ENCODE assay signal across 31 cellular contexts in the genomic region with DNA sequence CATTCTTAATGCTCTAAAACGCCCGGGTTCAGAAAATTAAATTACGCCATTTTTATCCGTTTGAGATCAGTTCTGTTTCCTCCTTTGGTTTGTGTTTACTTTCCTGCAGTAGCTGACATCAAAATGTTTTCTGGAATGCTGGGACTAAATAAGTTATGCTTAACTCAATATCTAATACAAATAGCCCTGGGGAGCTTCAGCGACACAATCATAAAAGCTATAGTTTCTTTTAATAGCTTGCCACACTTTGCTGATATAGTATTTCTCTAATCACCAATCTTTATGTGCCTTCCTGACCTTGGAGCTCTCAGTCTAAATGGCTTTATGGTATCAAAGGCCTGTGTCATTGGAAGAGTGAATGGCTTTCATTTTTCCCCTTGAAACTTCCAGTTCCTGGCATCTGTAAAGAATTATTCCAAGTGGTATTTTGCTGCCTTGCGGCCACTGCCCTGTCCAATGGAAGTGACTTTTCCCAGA.
"Had no signal": no experiment of that assay in that cellular context is flagged by ENCODE, and none has a peak within 500 bp of the region (broad histone marks: within the 10 kb centered on the region; RNA-seq: fewer than 3 reads in every experiment).

No MANE protein-coding gene starts in this region.

- DNase-seq: activated CD4-positive, alpha-beta memory T cell treated with anti-CD3 and anti-CD28 coated beads, Interleukin-2, amount 10 ng/mL, durations not matched to agents 7 days and 5 days; activated CD4-positive, alpha-beta T cell treated with anti-CD3 and anti-CD28 coated beads for 1 hour; activated CD4-positive, alpha-beta T cell treated with anti-CD3 and anti-CD28 coated beads for 48 hours; activated CD4-positive, CD25-positive, alpha-beta regulatory T cell; activated CD8-positive, alpha-beta memory T cell treated with anti-CD3 and anti-CD28 coated beads for 24 hours; activated CD8-positive, alpha-beta memory T cell treated with anti-CD3 and anti-CD28 coated beads, Interleukin-2, amount 10 ng/mL, durations not matched to agents 7 days and 5 days; activated CD8-positive, alpha-beta memory T cell treated with anti-CD3 and anti-CD28 coated beads, Interleukin-2, amount 50 U/mL, for 48 hours; activated gamma-delta T cell; activated naive CD4-positive, alpha-beta T cell treated with Interleukin-2 at 50 U/mL for 16 hours; activated naive CD8-positive, alpha-beta T cell treated with anti-CD3 and anti-CD28 coated beads, Interleukin-2, amount 10 ng/mL, durations not matched to agents 7 days and 5 days; activated T-cell treated with anti-CD3 and anti-CD28 coated beads, Interleukin-2, amount 50 U/mL, for 72 hours; amygdala; body of pancreas; NCI-H1092 treated with DMSO at 0.1 percent for 48 hours; NCI-H1417; NCI-H1694; NCI-H1930; NCI-H2081 treated with DMSO at 0.1 percent for 48 hours; NCI-H226; NCI-H446 treated with DMSO at 0.1 percent for 48 hours; NCI-H524; RPMI8226; SHP77 treated with DMSO at 0.1 percent for 48 hours; T1000; WERI-Rb-1 had no signal

- H3K27ac Mint-ChIP-seq: activated CD4-positive, alpha-beta memory T cell treated with anti-CD3 and anti-CD28 coated beads, Interleukin-2, amount 10 ng/mL, durations not matched to agents 7 days and 5 days; activated CD8-positive, alpha-beta memory T cell treated with anti-CD3 and anti-CD28 coated beads, Interleukin-2, amount 10 ng/mL, durations not matched to agents 7 days and 5 days; activated naive CD4-positive, alpha-beta T cell treated with anti-CD3 and anti-CD28 coated beads, Interleukin-2, amount 50 U/mL, for 24 hours; activated naive CD8-positive, alpha-beta T cell treated with anti-CD3 and anti-CD28 coated beads, Interleukin-2, amount 10 ng/mL, durations not matched to agents 7 days and 5 days; activated T-cell treated with anti-CD3 and anti-CD28 coated beads, Interleukin-2, amount 50 U/mL, for 72 hours; activated T-helper 17 cell treated with anti-CD3 and anti-CD28 coated beads, Interleukin-2, amount 50 U/mL, for 72 hours had no signal

- H3K27ac ChIP-seq: ascending aorta, body of pancreas, breast epithelium, KMS-11, SJSA1, WERI-Rb-1 had no signal

- H3K9me3 Mint-ChIP-seq: activated CD4-positive, alpha-beta memory T cell treated with anti-CD3 and anti-CD28 coated beads, Interleukin-2, amount 10 ng/mL, durations not matched to agents 7 days and 5 days; activated naive CD8-positive, alpha-beta T cell treated with anti-CD3 and anti-CD28 coated beads, Interleukin-2, amount 10 ng/mL, durations not matched to agents 7 days and 5 days; activated T-helper 17 cell treated with anti-CD3 and anti-CD28 coated beads, Interleukin-2, amount 50 U/mL, for 72 hours had no signal

- H3K9me3 ChIP-seq: ascending aorta, body of pancreas, breast epithelium, SJSA1 had no signal

- H3K4me1 Mint-ChIP-seq: activated CD4-positive, alpha-beta memory T cell treated with anti-CD3 and anti-CD28 coated beads, Interleukin-2, amount 10 ng/mL, durations not matched to agents 7 days and 5 days; activated CD8-positive, alpha-beta memory T cell treated with anti-CD3 and anti-CD28 coated beads, Interleukin-2, amount 10 ng/mL, durations not matched to agents 7 days and 5 days; activated naive CD4-positive, alpha-beta T cell treated with anti-CD3 and anti-CD28 coated beads, Interleukin-2, amount 50 U/mL, for 24 hours; activated naive CD8-positive, alpha-beta T cell treated with anti-CD3 and anti-CD28 coated beads, Interleukin-2, amount 10 ng/mL, durations not matched to agents 7 days and 5 days; activated T-helper 17 cell treated with anti-CD3 and anti-CD28 coated beads, Interleukin-2, amount 50 U/mL, for 72 hours had no signal

- H3K4me3 ChIP-seq: ascending aorta, body of pancreas, breast epithelium, SJSA1 had no signal

- H3K4me2 ChIP-seq: KMS-11 had no signal

- H3K9ac ChIP-seq: KMS-11 had no signal

- H3K4me3 Mint-ChIP-seq: activated CD4-positive, alpha-beta memory T cell treated with anti-CD3 and anti-CD28 coated beads, Interleukin-2, amount 10 ng/mL, durations not matched to agents 7 days and 5 days; activated CD8-positive, alpha-beta memory T cell treated with anti-CD3 and anti-CD28 coated beads, Interleukin-2, amount 10 ng/mL, durations not matched to agents 7 days and 5 days; activated naive CD4-positive, alpha-beta T cell treated with anti-CD3 and anti-CD28 coated beads, Interleukin-2, amount 50 U/mL, for 24 hours; activated naive CD8-positive, alpha-beta T cell treated with anti-CD3 and anti-CD28 coated beads, Interleukin-2, amount 10 ng/mL, durations not matched to agents 7 days and 5 days; activated T-cell treated with anti-CD3 and anti-CD28 coated beads, Interleukin-2, amount 50 U/mL, for 72 hours; activated T-helper 17 cell treated with anti-CD3 and anti-CD28 coated beads, Interleukin-2, amount 50 U/mL, for 72 hours had no signal

- H3K4me1 ChIP-seq: ascending aorta, body of pancreas, breast epithelium had no signal

- H3K27me3 ChIP-seq: ascending aorta, body of pancreas, breast epithelium, SJSA1 had no signal

- H3K27me3 Mint-ChIP-seq: activated CD4-positive, alpha-beta memory T cell treated with anti-CD3 and anti-CD28 coated beads, Interleukin-2, amount 10 ng/mL, durations not matched to agents 7 days and 5 days; activated CD8-positive, alpha-beta memory T cell treated with anti-CD3 and anti-CD28 coated beads, Interleukin-2, amount 10 ng/mL, durations not matched to agents 7 days and 5 days; activated naive CD4-positive, alpha-beta T cell treated with anti-CD3 and anti-CD28 coated beads, Interleukin-2, amount 50 U/mL, for 24 hours; activated T-helper 17 cell treated with anti-CD3 and anti-CD28 coated beads, Interleukin-2, amount 50 U/mL, for 72 hours had no signal

- H3K36me3 ChIP-seq: ascending aorta, breast epithelium, SJSA1, WERI-Rb-1 had no signal

- H3K36me3 Mint-ChIP-seq: activated CD8-positive, alpha-beta memory T cell treated with anti-CD3 and anti-CD28 coated beads, Interleukin-2, amount 10 ng/mL, durations not matched to agents 7 days and 5 days; activated naive CD4-positive, alpha-beta T cell treated with anti-CD3 and anti-CD28 coated beads, Interleukin-2, amount 50 U/mL, for 24 hours; activated naive CD8-positive, alpha-beta T cell treated with anti-CD3 and anti-CD28 coated beads, Interleukin-2, amount 10 ng/mL, durations not matched to agents 7 days and 5 days had no signal
